ENCODE assay signal across 9 cellular contexts in the genomic region with DNA sequence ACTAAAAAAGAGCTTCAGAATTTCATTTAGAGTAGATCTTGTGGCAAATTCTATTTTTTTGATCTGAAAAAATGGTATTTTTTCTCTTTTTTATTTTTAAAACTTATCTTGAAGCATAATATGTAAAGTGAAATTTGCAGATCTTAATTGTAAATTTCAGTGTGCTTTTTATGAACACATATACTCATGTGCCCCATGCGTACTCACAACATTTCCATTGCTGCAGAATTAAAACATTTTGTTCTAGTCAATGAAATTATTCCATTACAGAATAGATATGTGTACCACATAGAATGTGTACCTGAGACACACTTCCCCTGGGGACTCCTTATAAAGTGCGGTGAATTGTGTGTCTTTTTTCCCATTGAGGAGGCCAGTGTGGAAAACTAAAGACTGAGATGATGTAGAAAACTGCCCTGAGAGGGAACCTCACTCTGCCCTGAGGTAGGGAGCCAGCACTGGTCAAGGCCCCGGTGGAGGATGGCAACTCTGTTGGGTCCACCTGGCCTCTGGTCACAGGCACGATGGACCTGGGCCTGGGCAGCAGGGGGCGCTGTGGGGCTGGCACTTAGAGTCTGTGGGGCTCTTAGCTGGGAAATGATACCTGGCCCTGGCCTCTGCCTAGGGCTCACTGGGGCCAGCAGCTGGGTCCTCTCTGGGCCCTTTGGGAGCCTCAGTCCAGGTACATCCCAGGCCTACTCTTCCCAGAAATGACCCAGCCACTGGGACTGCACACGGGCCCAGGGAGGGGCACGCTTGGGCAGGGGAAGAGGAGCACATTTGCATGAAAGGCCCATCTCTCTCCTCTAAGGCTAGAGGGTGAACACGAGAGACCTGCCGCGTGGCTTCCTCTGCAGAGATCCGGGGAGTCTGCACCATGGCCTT.
DNase-seq lines count a peak whose midpoint lies in the region; ATAC-seq, FAIRE-seq and TF ChIP-seq lines count a peak whose summit lies in the region.
"Had no signal": no experiment of that assay in that cellular context is flagged by ENCODE, and none has a peak within 500 bp of the region (broad histone marks: within the 10 kb centered on the region; RNA-seq: fewer than 3 reads in every experiment).

No MANE protein-coding gene starts in this region.

- H3K27ac Mint-ChIP-seq in Caco-2 (ENCODE audit: unreplicated experiment): peak overlapping the region; percentile 80
- H3K27ac Mint-ChIP-seq: T-helper 1 cell treated with Interleukin-12 subunit alpha and Interleukin-12 subunit beta and Interleukin-4 antibody, amounts not matched to agents 30 μg/mL and 1 μg/mL, for 36 hours had no signal

- BruUV-seq in Caco-2 (replicated peaks; lab: Mats Ljungman, UMichigan): no TSS peak
- BruUV-seq in K562 (replicated peaks; lab: Mats Ljungman, UMichigan): no TSS peak

- no peak overlapping the region for H3K27ac ChIP-seq in K562 (ENCODE audit: extremely low read depth, low read depth, low read length)

- 0 out of 2 replicates have a peak, but pooled peaks cover 3% of the 10 kb centered on the region for H4K20me1 ChIP-seq in K562 (replicated peaks; ENCODE audit: control insufficient read depth, insufficient read depth, low read length)

- H3K4me2 ChIP-seq in K562 (ENCODE audit: insufficient read depth, low read length): no peak overlapping the region

- peak in 1 of 2 experiments; percentile 65; a peak in 2 of 4 replicates for TF ChIP-seq RAD21 in K562 (CRISPR knock-in tag; conservative IDR thresholded peaks at IDR 0.05 in 1 of 2, IDR thresholded peaks at IDR 0.05 in 1 of 2)

- peaks cover 17% of the 10 kb centered on the region for H3K4me1 Mint-ChIP-seq in Caco-2 (ENCODE audit: low read depth, unreplicated experiment)

- H3K4me1 ChIP-seq in Caco-2 (peaks cover 42% of the 10 kb centered on the region), K562 (replicated peaks in 1 of 2; ENCODE audit: control insufficient read depth in 2 of 2, insufficient read depth in 2 of 2, low read length in 2 of 2) (peaks cover 3 to 5% of the 10 kb centered on the region in 2 experiments; a peak in 3 of 5 replicates)

- H3K9me3 Mint-ChIP-seq in Caco-2 (ENCODE audit: unreplicated experiment): no peaks in the 10 kb centered on the region
- H3K9me3 Mint-ChIP-seq: T-helper 1 cell treated with Interleukin-12 subunit alpha and Interleukin-12 subunit beta and Interleukin-4 antibody, amounts not matched to agents 30 μg/mL and 1 μg/mL, for 36 hours had no signal

- H3K9ac ChIP-seq in K562 (ENCODE audit: insufficient read depth in 1 of 2, low read depth in 2 of 2, low read length in 2 of 2): peak overlapping the region in 1 of 2 experiments; percentile 3; a peak in 1 of 4 replicates

- ATAC-seq in SK-N-SH treated with all-trans-retinoic acid at 6 μM for 48 hours (peak; percentile 95), K562 (peak; percentile 97), GM19455 (IDR thresholded peaks at IDR 0.05; ENCODE audit: unreplicated experiment) (no peak)

- TF ChIP-seq EP300 in K562 (IDR thresholded peaks at IDR 0.05; ENCODE audit: low read length): peak; percentile 35

- H3K27me3 Mint-ChIP-seq in Caco-2 (ENCODE audit: insufficient read depth, unreplicated experiment): no peaks in the 10 kb centered on the region

- peak; percentile 70 for FAIRE-seq in K562 (lab: Jason Lieb, UNC)

- peak; percentile 46 to 54 for TF ChIP-seq CTCF in Caco-2 (IDR thresholded peaks at IDR 0.05; ENCODE audit: insufficient read depth in 1 of 2, low read depth in 1 of 2, low read length in 1 of 2, severe bottlenecking in 1 of 2, unreplicated experiment in 1 of 2)
- peak; percentile 90 for TF ChIP-seq CTCF in HFF-Myc (IDR thresholded peaks at IDR 0.05; ENCODE audit: low read depth, low read length, missing control alignments)
- TF ChIP-seq CTCF in K562 (IDR thresholded peaks at IDR 0.05 in 2 of 3, conservative IDR thresholded peaks at IDR 0.05 in 1 of 3; ENCODE audit: insufficient read depth in 2 of 3, low read depth in 1 of 3, low read length in 3 of 3): peak in 1 of 3 experiments; percentile 99; a peak in 2 of 6 replicates
- peak; percentile 91 for TF ChIP-seq CTCF in kidney epithelial cell (IDR thresholded peaks at IDR 0.05; ENCODE audit: insufficient read depth, low read length, poor library complexity, severe bottlenecking)

- no peaks in the 10 kb centered on the region for H3K36me3 ChIP-seq in Caco-2 (ENCODE audit: control insufficient read depth, insufficient read depth, low read length)
- H3K36me3 ChIP-seq in K562 (ENCODE audit: control insufficient read depth, insufficient read depth, low read length): no peaks in the 10 kb centered on the region
- H3K36me3 ChIP-seq in kidney epithelial cell (ENCODE audit: control insufficient read depth, insufficient read depth, low read length): no peaks in the 10 kb centered on the region

- H3K4me3 ChIP-seq in Caco-2 (ENCODE audit: low read depth, low read length) (no peak overlapping the region), HFF-Myc (replicated peaks; ENCODE audit: low read depth, low read length) (no peak overlapping the region), K562 (no peak overlapping the region), kidney epithelial cell (ENCODE audit: low read depth, low read length) (no peak overlapping the region)

- no peaks in the 10 kb centered on the region for H3K36me3 Mint-ChIP-seq in Caco-2 (ENCODE audit: insufficient read depth, unreplicated experiment)

- no peaks in the 10 kb centered on the region for H3K9me1 ChIP-seq in K562 (ENCODE audit: control insufficient read depth, insufficient read depth, low read length)

- H3K9me3 ChIP-seq in Caco-2 (no peaks in the 10 kb centered on the region), K562 (replicated peaks; ENCODE audit: control insufficient read depth, insufficient read depth, low read depth, low read length) (no peaks in the 10 kb centered on the region)

- no peak for TF ChIP-seq POLR2A in K562 (conservative IDR thresholded peaks at IDR 0.05)

- DNase-seq in Caco-2 (peak; percentile 56 to 71), HFF-Myc (ENCODE audit: extremely low read depth, low read depth) (no peak), K562 (ENCODE audit: extremely low read depth in 1 of 4, low spot score in 3 of 4) (peak; percentile 96 to 99 (median 98)), kidney epithelial cell (ENCODE audit: low read depth) (no peak), kidney glomerular epithelial cell (lab: John Stamatoyannopoulos, UW) (no peak)
- peak; percentile 12 to 66 (median 33) for DNase-seq in stimulated activated CD4-positive, alpha-beta T cell treated with anti-CD3 and anti-CD28 coated beads, TNF-alpha, amount 100 ng/mL, for 24 hours (ENCODE audit: low read depth in 3 of 3)

- CTCF ChIA-PET in Caco-2 (lab: Charles Lee) (interaction anchor here (1.2 to 2.1 kb wide), 5 partner anchors 11 to 89 kb away, joined by 3 to 11 read pairs (median 4); no protein-coding TSS in a partner anchor), K562 (lab: Yijun Ruan, JAX; ENCODE audit: low intra/inter-chr PET ratio) (interaction anchor here (0.5 to 4.1 kb wide), 11 partner anchors 38 to 920 kb away, joined by 3 to 19 read pairs (median 5); no protein-coding TSS in a partner anchor)

- intact Hi-C loops in Caco-2 (cut with micrococcal nuclease; ENCODE audit: unreplicated experiment) (no loop called here), K562 (cut with micrococcal nuclease) (loop anchor here (1.0 to 5.0 kb wide), 5 partner anchors 42 to 282 kb away; no protein-coding TSS in a partner anchor)

- H3K79me2 ChIP-seq in K562 (ENCODE audit: control insufficient read depth, insufficient read depth, low read length): no peaks in the 10 kb centered on the region

- in situ Hi-C loops in K562 (cut with MboI): no loop called here

- H3K27me3 ChIP-seq in Caco-2 (replicated peaks; ENCODE audit: control insufficient read depth, insufficient read depth, low read length) (no peaks in the 10 kb centered on the region), K562 (ENCODE audit: control insufficient read depth in 2 of 2, insufficient read depth in 2 of 2, low read length in 2 of 2) (peaks cover 36 to 37% of the 10 kb centered on the region in 2 experiments), kidney epithelial cell (ENCODE audit: control insufficient read depth, insufficient read depth, low read length) (peaks cover 3% of the 10 kb centered on the region)

- H2AFZ ChIP-seq in K562 (ENCODE audit: low read depth, low read length): peak overlapping the region; percentile 1; the same call in 1 of the 2 replicates

- WGBS in K562 (ENCODE audit: insufficient coverage, low coverage, missing lambda C conversion rate): 18% methylated on average over 11 of the region's 11 CpGs

- POLR2A ChIA-PET in Caco-2 (lab: Charles Lee) (no interaction called here), K562 (lab: Yijun Ruan, JAX) (interaction anchor here (0.5 to 12.9 kb wide), 22 partner anchors 8 to 1451 kb away, joined by 3 to 110 read pairs (median 4); no protein-coding TSS in a partner anchor)

- no peak overlapping the region for H3K4me3 Mint-ChIP-seq in Caco-2 (ENCODE audit: unreplicated experiment)
- H3K4me3 Mint-ChIP-seq: T-helper 1 cell treated with Interleukin-12 subunit alpha and Interleukin-12 subunit beta and Interleukin-4 antibody, amounts not matched to agents 30 μg/mL and 1 μg/mL, for 36 hours had no signal

TF ChIP-seq in SK-N-SH treated with all-trans-retinoic acid at 6 μM for 48 hours, 23 proteins besides CTCF, POLR2A, EP300 and RAD21 (continues in another document):
- TF ChIP-seq ISL1 (CRISPR knock-in tag; IDR thresholded peaks at IDR 0.05) (no peak), ZC3H10 (CRISPR knock-in tag; IDR thresholded peaks at IDR 0.05) (no peak)

TF ChIP-seq in K562, 482 proteins besides CTCF, POLR2A, EP300 and RAD21 (continues in another document):
- TF ChIP-seq CREM (IDR thresholded peaks at IDR 0.05; ENCODE audit: low read depth) (peak; percentile 72), TAF15 (IDR thresholded peaks at IDR 0.05; ENCODE audit: low read depth, low read length) (no peak), PTRF (tag; IDR thresholded peaks at IDR 0.05) (no peak), BRCA1 (IDR thresholded peaks at IDR 0.05) (no peak), BRCA1 (CRISPR knock-in tag; IDR thresholded peaks at IDR 0.05) (0 out of 2 replicates have a peak, but pooled peaks have one; percentile 80), CTBP1 (IDR thresholded peaks at IDR 0.05; ENCODE audit: borderline replicate concordance) (no peak), CREBBP (IDR thresholded peaks at IDR 0.05; ENCODE audit: low read depth, low read length) (no peak), ZNF639 (CRISPR knock-in tag; conservative IDR thresholded peaks at IDR 0.05 in 1 of 2, IDR thresholded peaks at IDR 0.05 in 1 of 2) (0 out of 4 replicates have a peak, but pooled peaks of 1 of the 2 experiments have one; percentile 76)

Comparison
In these comparisons a context has a peak if more than half of its experiments do, and no peak if none do; other contexts are left out.
1. DNase-seq: peak in Caco-2 (2 of 2), K562 (4 of 4) and stimulated activated CD4-positive, alpha-beta T cell treated with anti-CD3 and anti-CD28 coated beads, TNF-alpha, amount 100 ng/mL, for 24 hours (3 of 3); none in HFF-Myc (single experiment), kidney epithelial cell (single experiment) and kidney glomerular epithelial cell (single experiment).